Comparison of ENCODE assay signal across 10 cellular contexts in genomic region chr11:102831128-102831708, GRCh38. TPM values are rescaled to one million over a fixed set of nuclear protein-coding genes. Genes with fewer than 3 reads are reported as not detected.
DNase-seq lines count a peak whose midpoint lies in the region; ATAC-seq and TF ChIP-seq lines count a peak whose summit lies in the region.
"Had no signal": no experiment of that assay in that cellular context is flagged by ENCODE, and none has a peak within 500 bp of the region (broad histone marks: within the 10 kb centered on the region; RNA-seq: fewer than 3 reads in every experiment).

No MANE protein-coding gene starts in this region.

- peak overlapping the region in 1 of 2 donors; percentile 38 for H3K4me3 ChIP-seq in testis

- peak; percentile 5 to 12 for DNase-seq in activated CD4-positive, alpha-beta T cell treated with anti-CD3 and anti-CD28 coated beads, Interleukin-2, amount 50 U/mL, for 48 hours
- no peak for DNase-seq in activated CD4-positive, alpha-beta T cell treated with anti-CD3 and anti-CD28 coated beads for 1 hour
- DNase-seq in amniotic epithelial cell (ENCODE audit: low read depth) (peak; percentile 39), iris pigment epithelial cell (ENCODE audit: low read depth) (peak; percentile 58), testis (peak; percentile 56), NCI-H748 (lab: John Stamatoyannopoulos, UW; ENCODE audit: unreplicated experiment) (no peak), cerebellar nuclear complex (lab: John Stamatoyannopoulos, UW) (no peak)

- H3K9me3 ChIP-seq in testis = no peaks in the 10 kb centered on the region

- peak in 1 of 3 experiments; percentile 26 for TF ChIP-seq CTCF in testis (IDR thresholded peaks at IDR 0.05)

- H3K36me3 ChIP-seq in testis (ENCODE audit: low read depth, missing control alignments) = no peaks in the 10 kb centered on the region

- H3K4me1 ChIP-seq in testis = no peaks in the 10 kb centered on the region

- H3K27me3 ChIP-seq in testis = no peaks in the 10 kb centered on the region

- ATAC-seq in GM18520 (IDR thresholded peaks at IDR 0.05; ENCODE audit: unreplicated experiment) = no peak

- no peak for TF ChIP-seq POLR2A in testis (IDR thresholded peaks at IDR 0.05)

- 6 to 13% methylated on average over 19 of the region's 19 CpGs for WGBS in testis, 2 donors

- intact Hi-C loops in testis (cut with DNase I; ENCODE audit: low total_unique reads) = no loop called here

- no peak overlapping the region for H3K27ac ChIP-seq in testis
- H3K27ac ChIP-seq: C4-2B, KMS-11 had no signal

RNA-seq across cellular contexts. Expression of gene MMP3, which starts 12.2 kb away (rescaled TPM):
- total RNA-seq in testis = not detected
- 10.2 TPM for polyA plus RNA-seq in testis (ENCODE audit: insufficient read depth, low read depth, low replicate concordance)

RNA-seq across cellular contexts. Expression of gene MMP1, which starts 33.3 kb away (rescaled TPM):
- total RNA-seq in testis = under 1 TPM in 1 of 2 donors, not detected in 1; 0.31 TPM
- polyA plus RNA-seq in testis (ENCODE audit: insufficient read depth, low read depth, low replicate concordance) = 0.21 TPM

RNA-seq across cellular contexts. Expression of gene MMP12, which starts 43.6 kb away (rescaled TPM):
- total RNA-seq in testis = under 1 TPM in 1 of 2 donors, not detected in 1; 0.25 TPM
- 0.61 TPM for polyA plus RNA-seq in testis (ENCODE audit: insufficient read depth, low read depth, low replicate concordance)

RNA-seq across cellular contexts. Expression of gene MMP10, which starts 50.8 kb away (rescaled TPM):
- total RNA-seq in testis = under 1 TPM; 0.19 to 0.39 TPM
- 1.1 TPM for polyA plus RNA-seq in testis (ENCODE audit: insufficient read depth, low read depth, low replicate concordance)

Comparison
In these comparisons a context has a peak if more than half of its experiments do, and no peak if none do; other contexts are left out.
1. DNase-seq: peak in activated CD4-positive, alpha-beta T cell treated with anti-CD3 and anti-CD28 coated beads, Interleukin-2, amount 50 U/mL, for 48 hours (2 of 2), amniotic epithelial cell (single experiment), iris pigment epithelial cell (single experiment) and testis (single experiment); none in activated CD4-positive, alpha-beta T cell treated with anti-CD3 and anti-CD28 coated beads for 1 hour (single experiment), NCI-H748 (single experiment) and cerebellar nuclear complex (0 of 2).